In genomic region chr5:88268414-88269184, GRCh38 we compare ENCODE assay signal across 1 cellular context.
A peak's percentile ranks its signal among the peaks of the same experiment; 100 is the strongest.
TF ChIP-seq lines count a peak whose summit lies in the region.

TSS of gene TMEM161B (minus strand) at chr5:88268845. CDS start at chr5:88268723, 122 bp downstream.

TF ChIP-seq in HepG2, 621 proteins besides CTCF, POLR2A, EP300 and RAD21 (continued from another document and continues in another):
- TF ChIP-seq DZIP1 (CRISPR knock-in tag; IDR thresholded peaks at IDR 0.05): no peak
- no peak for TF ChIP-seq NFIC (IDR thresholded peaks at IDR 0.05; ENCODE audit: low read length)
- 0 out of 2 replicates have a peak, but pooled peaks have one; percentile 52 for TF ChIP-seq ZNF710 (CRISPR knock-in tag; IDR thresholded peaks at IDR 0.05; ENCODE audit: borderline replicate concordance)
- peak; percentile 50; the same call in 1 of the 2 replicates for TF ChIP-seq ZNF264 (CRISPR knock-in tag; IDR thresholded peaks at IDR 0.05)
- TF ChIP-seq SRF (IDR thresholded peaks at IDR 0.05; ENCODE audit: low read depth, low read length): no peak
- peak in 1 of 2 experiments; percentile 44; a peak in 1 of 4 replicates for TF ChIP-seq KLF16 (CRISPR knock-in tag; IDR thresholded peaks at IDR 0.05)
- TF ChIP-seq HMGXB4 (CRISPR knock-in tag; IDR thresholded peaks at IDR 0.05; ENCODE audit: borderline replicate concordance in 1 of 2, low read depth in 1 of 2): peak; percentile 18 to 64; a peak in 1 of 4 replicates
- peak; percentile 66; the same call in 1 of the 2 replicates for TF ChIP-seq HDAC2 (CRISPR knock-in tag; IDR thresholded peaks at IDR 0.05)
- TF ChIP-seq REXO4 (CRISPR knock-in tag; IDR thresholded peaks at IDR 0.05; ENCODE audit: borderline replicate concordance): no peak
- peak; percentile 96 for TF ChIP-seq GABPA (IDR thresholded peaks at IDR 0.05; ENCODE audit: low read depth, low read length)
- peak; percentile 99 for TF ChIP-seq GABPA (CRISPR knock-in tag; IDR thresholded peaks at IDR 0.05; ENCODE audit: low read depth)
- no peak for TF ChIP-seq ELK4 (CRISPR knock-in tag; IDR thresholded peaks at IDR 0.05; ENCODE audit: borderline replicate concordance)
- TF ChIP-seq PHF20 (CRISPR knock-in tag; IDR thresholded peaks at IDR 0.05): peak; percentile 94
- peak; percentile 99 for TF ChIP-seq NR2C2 (CRISPR knock-in tag; IDR thresholded peaks at IDR 0.05; ENCODE audit: borderline replicate concordance)
- TF ChIP-seq ZNF256 (CRISPR knock-in tag; conservative IDR thresholded peaks at IDR 0.05): no peak
- peak; percentile 71 for TF ChIP-seq CREB1 (IDR thresholded peaks at IDR 0.05)
- peak; percentile 91 for TF ChIP-seq CREB1 (CRISPR knock-in tag; IDR thresholded peaks at IDR 0.05)
- TF ChIP-seq DR1 (CRISPR knock-in tag; IDR thresholded peaks at IDR 0.05): peak; percentile 89
- TF ChIP-seq KDM5A (IDR thresholded peaks at IDR 0.05; ENCODE audit: borderline replicate concordance, low read length): peak; percentile 86; the same call in 1 of the 2 replicates
- no peak for TF ChIP-seq ZNF746 (CRISPR knock-in tag; IDR thresholded peaks at IDR 0.05)
- TF ChIP-seq ARNT2 (CRISPR knock-in tag; IDR thresholded peaks at IDR 0.05; ENCODE audit: low read depth): peak; percentile 20
- no peak; the same call in 1 of the 2 replicates for TF ChIP-seq MEIS1 (CRISPR knock-in tag; IDR thresholded peaks at IDR 0.05; ENCODE audit: borderline replicate concordance)
- TF ChIP-seq PAF1 (CRISPR knock-in tag; IDR thresholded peaks at IDR 0.05): no peak
- TF ChIP-seq ZNF354B (CRISPR knock-in tag; IDR thresholded peaks at IDR 0.05): no peak
- TF ChIP-seq ZEB1 (IDR thresholded peaks at IDR 0.05; ENCODE audit: insufficient replicate concordance, low read depth): peak; percentile 60
- peak; percentile 40 for TF ChIP-seq RXRB (CRISPR knock-in tag; IDR thresholded peaks at IDR 0.05; ENCODE audit: borderline replicate concordance)
- peak; percentile 77; the same call in 1 of the 2 replicates for TF ChIP-seq ZNF350 (CRISPR knock-in tag; IDR thresholded peaks at IDR 0.05; ENCODE audit: borderline replicate concordance, low read depth)
- peak; percentile 85; the same call in 1 of the 2 replicates for TF ChIP-seq ZNF839 (CRISPR knock-in tag; IDR thresholded peaks at IDR 0.05; ENCODE audit: borderline replicate concordance)
- TF ChIP-seq ZNF343 (CRISPR knock-in tag; IDR thresholded peaks at IDR 0.05): no peak
- TF ChIP-seq NFYC (CRISPR knock-in tag; IDR thresholded peaks at IDR 0.05): peak; percentile 51; the same call in 1 of the 2 replicates
- TF ChIP-seq POLR2G (IDR thresholded peaks at IDR 0.05; ENCODE audit: low read depth, low read length): peak; percentile 84
- TF ChIP-seq ZNF563 (CRISPR knock-in tag; IDR thresholded peaks at IDR 0.05): 0 out of 2 replicates have a peak, but pooled peaks have one; percentile 69
- 0 out of 2 replicates have a peak, but pooled peaks have one; percentile 56 for TF ChIP-seq KLF12 (CRISPR knock-in tag; IDR thresholded peaks at IDR 0.05; ENCODE audit: borderline replicate concordance)
- no peak for TF ChIP-seq FUBP1 (CRISPR knock-in tag; IDR thresholded peaks at IDR 0.05; ENCODE audit: borderline replicate concordance)
- no peak for TF ChIP-seq ZXDC (CRISPR knock-in tag; IDR thresholded peaks at IDR 0.05)
- TF ChIP-seq POLR2AphosphoS5 (IDR thresholded peaks at IDR 0.05; ENCODE audit: low read depth, low read length): peak; percentile 62
- TF ChIP-seq TAF1 (CRISPR knock-in tag; IDR thresholded peaks at IDR 0.05): peak; percentile 61; the same call in 1 of the 2 replicates
- TF ChIP-seq ZFX (CRISPR knock-in tag; IDR thresholded peaks at IDR 0.05; ENCODE audit: low read depth): peak; percentile 67
- no peak for TF ChIP-seq SNAPC2 (CRISPR knock-in tag; IDR thresholded peaks at IDR 0.05)
- no peak for TF ChIP-seq ZNF749 (CRISPR knock-in tag; IDR thresholded peaks at IDR 0.05; ENCODE audit: borderline replicate concordance)
- TF ChIP-seq ZNF234 (CRISPR knock-in tag; conservative IDR thresholded peaks at IDR 0.05): no peak
- TF ChIP-seq DMTF1 (CRISPR knock-in tag; IDR thresholded peaks at IDR 0.05): no peak
- TF ChIP-seq ZNF709 (CRISPR knock-in tag; IDR thresholded peaks at IDR 0.05): 0 out of 2 replicates have a peak, but pooled peaks have one; percentile 60
- TF ChIP-seq YY1 (IDR thresholded peaks at IDR 0.05; ENCODE audit: insufficient read depth, insufficient replicate concordance, low read depth, low read length): peak; percentile 21
- peak; percentile 68 for TF ChIP-seq ERF (CRISPR knock-in tag; IDR thresholded peaks at IDR 0.05)
- TF ChIP-seq SP1 (IDR thresholded peaks at IDR 0.05): no peak
- TF ChIP-seq SP1 (CRISPR knock-in tag; IDR thresholded peaks at IDR 0.05): peak; percentile 54; the same call in 1 of the 2 replicates
- peak; percentile 52; the same call in 1 of the 2 replicates for TF ChIP-seq ZNF777 (CRISPR knock-in tag; IDR thresholded peaks at IDR 0.05)
- TF ChIP-seq UBTF (CRISPR knock-in tag; IDR thresholded peaks at IDR 0.05): peak; percentile 29; the same call in 1 of the 2 replicates
- no peak for TF ChIP-seq ZNF672 (CRISPR knock-in tag; IDR thresholded peaks at IDR 0.05)
- TF ChIP-seq JUNB (CRISPR knock-in tag; IDR thresholded peaks at IDR 0.05; ENCODE audit: borderline replicate concordance): peak; percentile 37; the same call in 1 of the 2 replicates
- no peak for TF ChIP-seq ZNF496 (CRISPR knock-in tag; IDR thresholded peaks at IDR 0.05; ENCODE audit: insufficient replicate concordance)
